In the genomic region with DNA sequence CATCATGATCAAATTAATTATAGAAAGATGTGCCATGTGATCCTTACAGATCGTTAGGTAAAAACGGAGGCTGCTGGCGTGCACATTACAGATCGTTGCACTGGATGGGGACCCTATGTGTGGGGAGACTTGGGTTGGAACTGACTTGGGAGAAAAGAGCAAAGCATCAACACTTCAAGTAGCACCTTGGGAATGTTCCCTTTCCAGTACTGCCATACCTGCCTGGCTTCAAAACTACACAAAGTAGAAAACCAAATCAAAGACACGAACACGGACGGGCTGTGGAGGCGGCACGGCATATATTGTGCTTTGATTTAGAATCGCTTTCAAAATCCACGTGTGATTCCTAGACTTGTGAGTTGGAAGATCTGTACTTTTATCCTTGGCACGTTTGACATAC, we compare ENCODE assay signal across 8 cellular contexts. TPM values are rescaled to one million over a fixed set of nuclear protein-coding genes. Genes with fewer than 3 reads are reported as not detected.
A peak's percentile ranks its signal among the peaks of the same experiment; 100 is the strongest.
DNase-seq lines count a peak whose midpoint lies in the region; ATAC-seq and TF ChIP-seq lines count a peak whose summit lies in the region.

No MANE protein-coding gene starts in this region.

- peak overlapping the region; percentile 30 for H3K27ac Mint-ChIP-seq in activated naive CD4-positive, alpha-beta T cell treated with anti-CD3 and anti-CD28 coated beads for 36 hours
- peak overlapping the region; percentile 80 for H3K27ac Mint-ChIP-seq in activated naive CD8-positive, alpha-beta T cell treated with anti-CD3 and anti-CD28 coated beads, Interleukin-2, amount 10 ng/mL, durations not matched to agents 7 days and 5 days

- H3K36me3 Mint-ChIP-seq in activated naive CD4-positive, alpha-beta T cell treated with anti-CD3 and anti-CD28 coated beads for 36 hours (ENCODE audit: low read depth), result peaks cover 15% of the 10 kb centered on the region
- peaks cover 5% of the 10 kb centered on the region for H3K36me3 Mint-ChIP-seq in activated naive CD8-positive, alpha-beta T cell treated with anti-CD3 and anti-CD28 coated beads, Interleukin-2, amount 10 ng/mL, durations not matched to agents 7 days and 5 days

- no peaks in the 10 kb centered on the region for H3K27me3 Mint-ChIP-seq in activated naive CD4-positive, alpha-beta T cell treated with anti-CD3 and anti-CD28 coated beads for 36 hours (ENCODE audit: low read depth)
- H3K27me3 Mint-ChIP-seq in activated naive CD8-positive, alpha-beta T cell treated with anti-CD3 and anti-CD28 coated beads, Interleukin-2, amount 10 ng/mL, durations not matched to agents 7 days and 5 days, result no peaks in the 10 kb centered on the region

- CTCF ChIA-PET in activated naive CD4-positive, alpha-beta T cell treated with anti-CD3 and anti-CD28 coated beads for 36 hours (lab: Charles Lee), result interaction anchor here (0.8 kb wide), 1 partner anchor 13 kb away, joined by 4 read pairs; no protein-coding TSS in a partner anchor

- no peak for ATAC-seq in activated naive CD8-positive, alpha-beta T cell treated with anti-CD3 and anti-CD28 coated beads, Interleukin-2, amount 10 ng/mL, durations not matched to agents 7 days and 5 days (ENCODE audit: low read depth)
- no peak for ATAC-seq in right lobe of liver
- no peak for ATAC-seq in upper lobe of right lung
- no peak for ATAC-seq in activated CD4-positive, CD25-positive, alpha-beta regulatory T cell treated with anti-CD3 and anti-CD28 coated beads, Interleukin-2, amount 50 U/mL, for 24 hours

- POLR2A ChIA-PET in activated naive CD8-positive, alpha-beta T cell treated with anti-CD3 and anti-CD28 coated beads, Interleukin-2, amount 10 ng/mL, durations not matched to agents 7 days and 5 days (lab: Charles Lee), result interaction anchor here (0.7 kb wide), 1 partner anchor 11 kb away, joined by 3 read pairs; no protein-coding TSS in a partner anchor

- WGBS in right lobe of liver (ENCODE audit: insufficient coverage, low coverage, low lambda C conversion rate, missing lambda C conversion rate), result 29% methylated on average over 12 of the region's 12 CpGs

- no peak for DNase-seq in activated naive CD4-positive, alpha-beta T cell treated with anti-CD3 and anti-CD28 coated beads for 36 hours
- DNase-seq in activated naive CD4-positive, alpha-beta T cell treated with anti-CD3 and anti-CD28 coated beads, Interleukin-2, amount 50 U/mL, for 16 hours, result no peak
- no peak for DNase-seq in activated naive CD8-positive, alpha-beta T cell treated with anti-CD3 and anti-CD28 coated beads, Interleukin-2, amount 10 ng/mL, durations not matched to agents 7 days and 5 days
- DNase-seq in right lobe of liver (no peak), upper lobe of right lung (no peak)
- DNase-seq in NK-92 treated with Interleukin-12 subunit alpha and Interleukin-12 subunit beta, amount 100 ng/mL, for 24 hours (lab: John Stamatoyannopoulos, UW), result no peak
- DNase-seq in stimulated activated CD4-positive, alpha-beta T cell treated with anti-CD3 and anti-CD28 coated beads, Interleukin-4, amount 100 ng/mL, for 24 hours, result no peak

- H3K36me3 ChIP-seq in right lobe of liver, result no peaks in the 10 kb centered on the region
- no peaks in the 10 kb centered on the region for H3K36me3 ChIP-seq in upper lobe of right lung

- H3K9me3 ChIP-seq in right lobe of liver (no peaks in the 10 kb centered on the region), upper lobe of right lung (no peaks in the 10 kb centered on the region)

- no peaks in the 10 kb centered on the region for H3K27me3 ChIP-seq in right lobe of liver
- no peaks in the 10 kb centered on the region for H3K27me3 ChIP-seq in upper lobe of right lung

- TF ChIP-seq CTCF in right lobe of liver (IDR thresholded peaks at IDR 0.05) (no peak), upper lobe of right lung (IDR thresholded peaks at IDR 0.05) (no peak)

- peak overlapping the region; percentile 85 for H3K4me3 Mint-ChIP-seq in activated naive CD4-positive, alpha-beta T cell treated with anti-CD3 and anti-CD28 coated beads for 36 hours
- peak overlapping the region; percentile 91 for H3K4me3 Mint-ChIP-seq in activated naive CD8-positive, alpha-beta T cell treated with anti-CD3 and anti-CD28 coated beads, Interleukin-2, amount 10 ng/mL, durations not matched to agents 7 days and 5 days

- intact Hi-C loops in activated naive CD4-positive, alpha-beta T cell treated with anti-CD3 and anti-CD28 coated beads for 36 hours (cut with micrococcal nuclease), result loop anchor here (2.0 to 5.0 kb wide), 3 partner anchors 88 to 697 kb away; a partner anchor contains a TSS
- intact Hi-C loops in right lobe of liver (cut with DNase I) (no loop called here), upper lobe of right lung (cut with DNase I) (no loop called here)

- TF ChIP-seq POLR2A in right lobe of liver (IDR thresholded peaks at IDR 0.05), result no peak

- H3K4me1 ChIP-seq in right lobe of liver, result peaks cover 0 to 18% (median 0%) of the 10 kb centered on the region in 4 donors
- H3K4me1 ChIP-seq in upper lobe of right lung, result peaks cover 6% of the 10 kb centered on the region

- no peaks in the 10 kb centered on the region for H3K9me3 Mint-ChIP-seq in activated naive CD4-positive, alpha-beta T cell treated with anti-CD3 and anti-CD28 coated beads for 36 hours
- no peaks in the 10 kb centered on the region for H3K9me3 Mint-ChIP-seq in activated naive CD8-positive, alpha-beta T cell treated with anti-CD3 and anti-CD28 coated beads, Interleukin-2, amount 10 ng/mL, durations not matched to agents 7 days and 5 days

- peaks cover 42% of the 10 kb centered on the region for H3K4me1 Mint-ChIP-seq in activated naive CD4-positive, alpha-beta T cell treated with anti-CD3 and anti-CD28 coated beads for 36 hours (ENCODE audit: low read depth)
- H3K4me1 Mint-ChIP-seq in activated naive CD8-positive, alpha-beta T cell treated with anti-CD3 and anti-CD28 coated beads, Interleukin-2, amount 10 ng/mL, durations not matched to agents 7 days and 5 days, result peaks cover 34% of the 10 kb centered on the region

- H3K27ac ChIP-seq in right lobe of liver (peak overlapping the region; percentile 52 to 88 (median 78)), upper lobe of right lung (no peak overlapping the region)

- peak overlapping the region; percentile 56 to 62 (median 62) for H3K4me3 ChIP-seq in right lobe of liver
- H3K4me3 ChIP-seq in upper lobe of right lung, result peak overlapping the region; percentile 64

RNA-seq across cellular contexts. Expression of a gene that starts 0.9 kb away (rescaled TPM):
- total RNA-seq in activated naive CD4-positive, alpha-beta T cell treated with anti-CD3 and anti-CD28 coated beads for 36 hours, result 1 to 10 TPM; 5.8 to 7.7 TPM
- 1 to 10 TPM; 6.7 to 7.5 TPM for total RNA-seq in activated naive CD8-positive, alpha-beta T cell treated with anti-CD3 and anti-CD28 coated beads, Interleukin-2, amount 10 ng/mL, durations not matched to agents 7 days and 5 days
- total RNA-seq in right lobe of liver (10 to 100 TPM in 2 of 6 experiments, 1 to 10 TPM in 4; 3.9 to 12.2 (median 7.6) TPM), upper lobe of right lung (6.6 TPM)

RNA-seq across cellular contexts. Expression of a gene that starts 0.9 kb away (rescaled TPM):
- 10 to 100 TPM; 15.0 to 19.3 TPM for total RNA-seq in activated naive CD4-positive, alpha-beta T cell treated with anti-CD3 and anti-CD28 coated beads for 36 hours
- total RNA-seq in activated naive CD8-positive, alpha-beta T cell treated with anti-CD3 and anti-CD28 coated beads, Interleukin-2, amount 10 ng/mL, durations not matched to agents 7 days and 5 days, result 10 to 100 TPM; 24.5 TPM
- total RNA-seq in right lobe of liver (10 to 100 TPM in 4 of 6 experiments, 1 to 10 TPM in 1, under 1 TPM in 1; 0.98 to 26.8 (median 16.6) TPM), upper lobe of right lung (16.8 TPM)

RNA-seq across cellular contexts. Expression of a gene that starts 1.3 kb away (rescaled TPM):
- 10 to 100 TPM; 15.4 to 17.9 TPM for total RNA-seq in activated naive CD4-positive, alpha-beta T cell treated with anti-CD3 and anti-CD28 coated beads for 36 hours
- total RNA-seq in activated naive CD8-positive, alpha-beta T cell treated with anti-CD3 and anti-CD28 coated beads, Interleukin-2, amount 10 ng/mL, durations not matched to agents 7 days and 5 days, result 10 to 100 TPM; 25.0 to 26.0 TPM
- 10 to 100 TPM; 10.1 to 13.4 (median 10.5) TPM for total RNA-seq in right lobe of liver
- total RNA-seq in upper lobe of right lung, result 16.7 TPM

RNA-seq across cellular contexts. Expression of a gene that starts 43.4 kb away (rescaled TPM):
- total RNA-seq in activated naive CD4-positive, alpha-beta T cell treated with anti-CD3 and anti-CD28 coated beads for 36 hours, result 10 to 100 TPM; 94.3 to 95.5 TPM
- 10 to 100 TPM; 44.3 to 47.4 TPM for total RNA-seq in activated naive CD8-positive, alpha-beta T cell treated with anti-CD3 and anti-CD28 coated beads, Interleukin-2, amount 10 ng/mL, durations not matched to agents 7 days and 5 days
- total RNA-seq in right lobe of liver, result 10 to 100 TPM; 24.2 to 70.5 (median 39.7) TPM
- 79.1 TPM for total RNA-seq in upper lobe of right lung

RNA-seq across cellular contexts. Expression of a gene that starts 47.5 kb away (rescaled TPM):
- total RNA-seq in activated naive CD4-positive, alpha-beta T cell treated with anti-CD3 and anti-CD28 coated beads for 36 hours, result 1 to 10 TPM; 4.1 to 4.6 TPM
- total RNA-seq in activated naive CD8-positive, alpha-beta T cell treated with anti-CD3 and anti-CD28 coated beads, Interleukin-2, amount 10 ng/mL, durations not matched to agents 7 days and 5 days, result 1 to 10 TPM; 6.8 to 7.8 TPM
- total RNA-seq in right lobe of liver, result 10 to 100 TPM; 19.4 to 36.2 (median 26.3) TPM
- total RNA-seq in upper lobe of right lung, result 12.7 TPM
